In the genomic region with DNA sequence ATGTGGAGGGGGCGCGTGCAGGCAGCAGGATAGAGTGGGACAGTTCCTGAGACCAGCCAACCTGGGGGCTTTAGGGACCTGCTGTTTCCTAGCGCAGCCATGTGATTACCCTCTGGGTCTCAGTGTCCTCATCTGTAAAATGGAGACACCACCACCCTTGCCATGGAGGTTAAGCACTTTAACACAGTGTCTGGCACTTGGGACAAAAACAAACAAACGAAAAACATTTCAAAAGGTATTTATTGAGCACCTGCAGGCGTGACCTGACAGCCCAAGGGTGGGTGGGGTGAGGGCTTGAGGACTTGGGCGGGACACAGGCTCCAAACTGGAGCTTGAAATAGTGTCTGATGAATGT, we compare ENCODE assay signal across 1 cellular context.
TF ChIP-seq lines count a peak whose summit lies in the region.

No MANE protein-coding gene starts in this region.

TF ChIP-seq in IMR-90, 13 proteins besides CTCF, POLR2A, EP300 and RAD21:
- TF ChIP-seq MAZ (IDR thresholded peaks at IDR 0.05; ENCODE audit: borderline replicate concordance, low read depth, low read length) (no peak), SMC3 (IDR thresholded peaks at IDR 0.05; ENCODE audit: low read depth, low read length) (no peak), FOS (IDR thresholded peaks at IDR 0.05; ENCODE audit: low read depth, low read length) (no peak), CEBPB (IDR thresholded peaks at IDR 0.05; ENCODE audit: low read depth, low read length) (no peak), RCOR1 (IDR thresholded peaks at IDR 0.05; ENCODE audit: insufficient replicate concordance, low read length) (no peak), BHLHE40 (IDR thresholded peaks at IDR 0.05; ENCODE audit: low read depth, low read length) (no peak), MXI1 (IDR thresholded peaks at IDR 0.05; ENCODE audit: borderline replicate concordance, low read depth, low read length) (no peak), RFX5 (IDR thresholded peaks at IDR 0.05; ENCODE audit: low read depth, low read length) (no peak), CHD1 (IDR thresholded peaks at IDR 0.05; ENCODE audit: low read depth, low read length) (no peak), MAFK (IDR thresholded peaks at IDR 0.05; ENCODE audit: low read depth, low read length) (no peak), NFE2L2 (IDR thresholded peaks at IDR 0.05; ENCODE audit: low read depth, low read length) (no peak)
- TF ChIP-seq, protein P1, sequence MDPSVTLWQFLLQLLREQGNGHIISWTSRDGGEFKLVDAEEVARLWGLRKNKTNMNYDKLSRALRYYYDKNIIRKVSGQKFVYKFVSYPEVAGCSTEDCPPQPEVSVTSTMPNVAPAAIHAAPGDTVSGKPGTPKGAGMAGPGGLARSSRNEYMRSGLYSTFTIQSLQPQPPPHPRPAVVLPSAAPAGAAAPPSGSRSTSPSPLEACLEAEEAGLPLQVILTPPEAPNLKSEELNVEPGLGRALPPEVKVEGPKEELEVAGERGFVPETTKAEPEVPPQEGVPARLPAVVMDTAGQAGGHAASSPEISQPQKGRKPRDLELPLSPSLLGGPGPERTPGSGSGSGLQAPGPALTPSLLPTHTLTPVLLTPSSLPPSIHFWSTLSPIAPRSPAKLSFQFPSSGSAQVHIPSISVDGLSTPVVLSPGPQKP (IDR thresholded peaks at IDR 0.05; ENCODE audit: borderline replicate concordance, low read depth, low read length) = no peak
- TF ChIP-seq, protein P2, sequence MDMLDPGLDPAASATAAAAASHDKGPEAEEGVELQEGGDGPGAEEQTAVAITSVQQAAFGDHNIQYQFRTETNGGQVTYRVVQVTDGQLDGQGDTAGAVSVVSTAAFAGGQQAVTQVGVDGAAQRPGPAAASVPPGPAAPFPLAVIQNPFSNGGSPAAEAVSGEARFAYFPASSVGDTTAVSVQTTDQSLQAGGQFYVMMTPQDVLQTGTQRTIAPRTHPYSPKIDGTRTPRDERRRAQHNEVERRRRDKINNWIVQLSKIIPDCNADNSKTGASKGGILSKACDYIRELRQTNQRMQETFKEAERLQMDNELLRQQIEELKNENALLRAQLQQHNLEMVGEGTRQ (IDR thresholded peaks at IDR 0.05; ENCODE audit: low read depth, low read length) = no peak
